Comparison of ENCODE assay signal across 36 cellular contexts in genomic region chr12:26182377-26182776, GRCh38. TPM values are rescaled to one million over a fixed set of nuclear protein-coding genes. Genes with fewer than 3 reads are reported as not detected.
"Had no signal": no experiment of that assay in that cellular context is flagged by ENCODE, and none has a peak within 500 bp of the region (broad histone marks: within the 10 kb centered on the region; RNA-seq: fewer than 3 reads in every experiment).

No MANE protein-coding gene starts in this region.

- DNase-seq: activated effector memory CD4-positive, alpha-beta T cell treated with anti-CD3 and anti-CD28 coated beads, Interleukin-2, amount 50 U/mL, for 16 hours; activated effector memory CD4-positive, alpha-beta T cell treated with Interleukin-2 at 50 U/mL for 16 hours; activated gamma-delta T cell; activated gamma-delta T cell treated with Interleukin-2 at 50 U/mL for 16 hours; activated naive CD4-positive, alpha-beta T cell; activated naive CD4-positive, alpha-beta T cell treated with anti-CD3 and anti-CD28 coated beads for 36 hours; activated naive CD4-positive, alpha-beta T cell treated with anti-CD3 and anti-CD28 coated beads, Interleukin-2, amount 10 ng/mL, durations not matched to agents 7 days and 5 days; activated naive CD4-positive, alpha-beta T cell treated with anti-CD3 and anti-CD28 coated beads, Interleukin-2, amount 50 U/mL, for 16 hours; activated naive CD4-positive, alpha-beta T cell treated with Interleukin-2 at 50 U/mL for 16 hours; activated naive CD8-positive, alpha-beta T cell treated with anti-CD3 and anti-CD28 coated beads for 36 hours; activated naive CD8-positive, alpha-beta T cell treated with anti-CD3 and anti-CD28 coated beads, Interleukin-2, amount 10 ng/mL, durations not matched to agents 7 days and 5 days; activated naive CD8-positive, alpha-beta T cell treated with anti-CD3 and anti-CD28 coated beads, Interleukin-2, amount 50 U/mL, for 24 hours; activated T-cell treated with anti-CD3 and anti-CD28 coated beads, Interleukin-2, amount 50 U/mL, for 1 hour; activated T-cell treated with anti-CD3 and anti-CD28 coated beads, Interleukin-2, amount 50 U/mL, for 24 hours; activated T-cell treated with anti-CD3 and anti-CD28 coated beads, Interleukin-2, amount 50 U/mL, for 4 hours; activated T-cell treated with anti-CD3 and anti-CD28 coated beads, Interleukin-2, amount 50 U/mL, for 48 hours; activated T-cell treated with anti-CD3 and anti-CD28 coated beads, Interleukin-2, amount 50 U/mL, for 72 hours; adrenal gland; amniotic stem cell; amygdala; anterior cingulate cortex; aorta; body of pancreas; brain microvascular endothelial cell; caudate nucleus; central memory CD4-positive, alpha-beta T cell; cerebellar nuclear complex had no signal

- H3K4me1 ChIP-seq: adrenal gland, ascending aorta, breast epithelium had no signal

- H3K27me3 ChIP-seq: adrenal gland, ascending aorta, body of pancreas, brain microvascular endothelial cell, breast epithelium had no signal

- ATAC-seq: activated naive CD4-positive, alpha-beta T cell treated with anti-CD3 and anti-CD28 coated beads, Interleukin-2, amount 50 U/mL, for 72 hours; activated naive CD8-positive, alpha-beta T cell treated with anti-CD3 and anti-CD28 coated beads, Interleukin-2, amount 50 U/mL, for 24 hours; activated T-cell treated with anti-CD3 and anti-CD28 coated beads, Interleukin-2, amount 50 U/mL, for 4 hours; activated T-cell treated with anti-CD3 and anti-CD28 coated beads, Interleukin-2, amount 50 U/mL, for 72 hours; activated T-helper 17 cell treated with anti-CD3 and anti-CD28 coated beads, Interleukin-2, amount 50 U/mL, for 72 hours; body of pancreas had no signal

- H3K36me3 ChIP-seq: adrenal gland, ascending aorta, brain microvascular endothelial cell, breast epithelium, cardiac muscle cell had no signal

- H3K27ac ChIP-seq: adrenal gland, ascending aorta, body of pancreas, brain microvascular endothelial cell, breast epithelium, cardiac muscle cell had no signal

- H3K4me3 ChIP-seq: adrenal gland, ascending aorta, body of pancreas, breast epithelium, cardiac muscle cell had no signal

- H3K9me3 ChIP-seq: adrenal gland, ascending aorta, body of pancreas, breast epithelium had no signal

- FAIRE-seq: astrocyte, bronchial epithelial cell had no signal

RNA-seq across cellular contexts. Expression of gene SSPN, which starts 13.0 kb away (rescaled TPM):
- total RNA-seq: activated naive CD4-positive, alpha-beta T cell treated with anti-CD3 and anti-CD28 coated beads for 36 hours; activated naive CD4-positive, alpha-beta T cell treated with anti-CD3 and anti-CD28 coated beads, Interleukin-2, amount 50 U/mL, for 72 hours; activated naive CD8-positive, alpha-beta T cell treated with anti-CD3 and anti-CD28 coated beads for 36 hours; activated naive CD8-positive, alpha-beta T cell treated with anti-CD3 and anti-CD28 coated beads, Interleukin-2, amount 10 ng/mL, durations not matched to agents 7 days and 5 days; activated T-cell treated with anti-CD3 and anti-CD28 coated beads, Interleukin-2, amount 50 U/mL, for 4 hours; activated T-cell treated with anti-CD3 and anti-CD28 coated beads, Interleukin-2, amount 50 U/mL, for 72 hours; activated T-helper 1 cell treated with anti-CD3 and anti-CD28 coated beads, Interleukin-12 subunit alpha, Interleukin-12 subunit beta, Interleukin-2, Interleukin-4 antibody, amounts not matched to agents 30 ng/mL and 10 ng/mL and 1 ng/mL, durations not matched to agents 14 hours and 24 hours and 36 hours; activated T-helper 17 cell treated with anti-CD3 and anti-CD28 coated beads, Interleukin-2, amount 50 U/mL, for 72 hours; activated T-helper 2 cell treated with anti-CD3 and anti-CD28 coated beads, Interferon-gamma antibody, Interleukin-2, Interleukin-4, amounts not matched to agents 10 μg/mL and 5 μg/mL and 100 μg/mL, durations not matched to agents 14 hours and 24 hours and 36 hours had no signal

RNA-seq across cellular contexts. Expression of gene BHLHE41, which starts 57.5 kb away (rescaled TPM):
- total RNA-seq: activated naive CD4-positive, alpha-beta T cell treated with anti-CD3 and anti-CD28 coated beads for 36 hours; activated naive CD4-positive, alpha-beta T cell treated with anti-CD3 and anti-CD28 coated beads, Interleukin-2, amount 50 U/mL, for 72 hours; activated naive CD8-positive, alpha-beta T cell treated with anti-CD3 and anti-CD28 coated beads for 36 hours; activated T-cell treated with anti-CD3 and anti-CD28 coated beads, Interleukin-2, amount 50 U/mL, for 72 hours; activated T-helper 1 cell treated with anti-CD3 and anti-CD28 coated beads, Interleukin-12 subunit alpha, Interleukin-12 subunit beta, Interleukin-2, Interleukin-4 antibody, amounts not matched to agents 30 ng/mL and 10 ng/mL and 1 ng/mL, durations not matched to agents 14 hours and 24 hours and 36 hours; activated T-helper 17 cell treated with anti-CD3 and anti-CD28 coated beads, Interleukin-2, amount 50 U/mL, for 72 hours; activated T-helper 2 cell treated with anti-CD3 and anti-CD28 coated beads, Interferon-gamma antibody, Interleukin-2, Interleukin-4, amounts not matched to agents 10 μg/mL and 5 μg/mL and 100 μg/mL, durations not matched to agents 14 hours and 24 hours and 36 hours had no signal
